ENCODE assay signal across 21 cellular contexts in the genomic region with DNA sequence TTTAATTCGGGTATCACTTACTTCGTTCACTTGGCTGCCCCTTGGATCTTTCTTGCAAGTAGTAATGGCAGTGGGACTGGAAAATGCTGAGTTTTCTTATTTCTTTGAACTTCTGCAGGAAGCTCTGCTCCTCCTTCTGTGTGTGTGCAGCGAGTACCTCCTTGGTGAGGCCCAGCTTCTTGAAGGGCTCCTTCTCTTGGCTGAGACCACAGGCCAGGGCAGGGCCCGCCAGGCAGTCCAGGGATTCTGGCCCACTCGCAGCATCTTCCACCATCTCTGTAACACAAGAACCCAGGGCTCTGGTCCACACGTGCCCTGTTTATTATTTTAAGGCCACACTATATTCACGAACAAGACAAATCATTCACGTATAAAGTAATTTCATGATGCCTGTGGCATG.
"Had no signal": no experiment of that assay in that cellular context is flagged by ENCODE, and none has a peak within 500 bp of the region (broad histone marks: within the 10 kb centered on the region; RNA-seq: fewer than 3 reads in every experiment).

No MANE protein-coding gene starts in this region.

- H3K27ac ChIP-seq: esophagus squamous epithelium, gastrocnemius medialis, skin epidermis, vagina, VCaP had no signal

- ATAC-seq: right cardiac atrium; stimulated activated effector memory CD8-positive, alpha-beta T cell treated with anti-CD3 and anti-CD28 coated beads, Interleukin-12 subunit alpha, Interleukin-12 subunit beta, amount 100 ng/mL, for 72 hours had no signal

- H3K4me3 ChIP-seq: esophagus squamous epithelium, gastrocnemius medialis, skin epidermis, vagina had no signal

- H3K9me3 ChIP-seq: esophagus squamous epithelium, gastrocnemius medialis, vagina had no signal

- H3K27me3 Mint-ChIP-seq: activated naive CD8-positive, alpha-beta T cell treated with anti-CD3 and anti-CD28 coated beads, Interleukin-2, amount 10 ng/mL, durations not matched to agents 7 days and 5 days; type B pancreatic cell had no signal

- H3K4me3 Mint-ChIP-seq: activated naive CD8-positive, alpha-beta T cell treated with anti-CD3 and anti-CD28 coated beads, Interleukin-2, amount 10 ng/mL, durations not matched to agents 7 days and 5 days; endodermal cell; stimulated activated effector memory CD8-positive, alpha-beta T cell treated with anti-CD3 and anti-CD28 coated beads, Interleukin-12 subunit alpha, Interleukin-12 subunit beta, amount 100 ng/mL, for 72 hours; T-helper 2 cell treated with Interferon-gamma antibody and Interleukin-4, amounts not matched to agents 5 μg/mL and 100 μg/mL, for 36 hours; type B pancreatic cell had no signal

- H3K27ac Mint-ChIP-seq: activated naive CD8-positive, alpha-beta T cell treated with anti-CD3 and anti-CD28 coated beads, Interleukin-2, amount 10 ng/mL, durations not matched to agents 7 days and 5 days; endodermal cell; T-helper 2 cell treated with Interferon-gamma antibody and Interleukin-4, amounts not matched to agents 5 μg/mL and 100 μg/mL, for 36 hours; type B pancreatic cell had no signal

- H3K27me3 ChIP-seq: esophagus squamous epithelium, gastrocnemius medialis, vagina had no signal

- H3K4me1 Mint-ChIP-seq: activated naive CD8-positive, alpha-beta T cell treated with anti-CD3 and anti-CD28 coated beads, Interleukin-2, amount 10 ng/mL, durations not matched to agents 7 days and 5 days; endodermal cell; stimulated activated effector memory CD8-positive, alpha-beta T cell treated with anti-CD3 and anti-CD28 coated beads, Interleukin-12 subunit alpha, Interleukin-12 subunit beta, amount 100 ng/mL, for 72 hours had no signal

- H3K36me3 Mint-ChIP-seq: type B pancreatic cell had no signal

- H3K4me1 ChIP-seq: vagina had no signal

- DNase-seq: activated CD4-positive, alpha-beta T cell treated with anti-CD3 and anti-CD28 coated beads for 1 hour; activated gamma-delta T cell treated with Interleukin-2 at 50 U/mL for 16 hours; activated naive CD8-positive, alpha-beta T cell treated with anti-CD3 and anti-CD28 coated beads, Interleukin-2, amount 10 ng/mL, durations not matched to agents 7 days and 5 days; activated T-cell treated with anti-CD3 and anti-CD28 coated beads, Interleukin-2, amount 50 U/mL, for 1 hour; amygdala; cerebellar nuclear complex; cortex of kidney; endodermal cell; esophagus squamous epithelium; gastrocnemius medialis; head of caudate nucleus; hypothalamus; mesenchymal stem cell; stimulated activated CD4-positive, alpha-beta T cell treated with anti-CD3 and anti-CD28 coated beads, Interleukin-2, amount 100 ng/mL, for 24 hours had no signal

- H3K9me3 Mint-ChIP-seq: activated naive CD8-positive, alpha-beta T cell treated with anti-CD3 and anti-CD28 coated beads, Interleukin-2, amount 10 ng/mL, durations not matched to agents 7 days and 5 days; endodermal cell; stimulated activated effector memory CD8-positive, alpha-beta T cell treated with anti-CD3 and anti-CD28 coated beads, Interleukin-12 subunit alpha, Interleukin-12 subunit beta, amount 100 ng/mL, for 72 hours; T-helper 2 cell treated with Interferon-gamma antibody and Interleukin-4, amounts not matched to agents 5 μg/mL and 100 μg/mL, for 36 hours; type B pancreatic cell had no signal
